Comparison of ENCODE assay signal across 13 cellular contexts in the genomic region with DNA sequence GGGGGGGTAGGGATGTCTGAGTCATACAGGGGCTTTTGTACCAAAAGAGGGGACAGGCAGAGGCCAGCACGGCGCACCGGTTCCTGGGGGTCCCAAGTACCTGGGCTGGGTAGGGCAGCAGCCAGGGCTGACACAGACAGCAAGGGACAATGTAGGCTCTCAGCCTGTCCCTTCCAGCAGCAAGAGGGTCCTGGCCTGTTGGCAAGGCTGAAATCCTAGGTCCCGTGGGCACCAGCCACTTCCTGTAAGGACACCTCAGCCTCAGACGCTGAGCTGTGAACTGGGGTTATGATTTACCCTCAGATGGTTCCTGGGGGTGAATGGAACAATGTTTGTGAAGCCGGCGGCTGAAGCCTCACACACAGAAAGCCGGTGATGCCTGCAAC. TPM values are rescaled to one million over a fixed set of nuclear protein-coding genes. Genes with fewer than 3 reads are reported as not detected.
DNase-seq lines count a peak whose midpoint lies in the region; ATAC-seq, FAIRE-seq and TF ChIP-seq lines count a peak whose summit lies in the region.
"Had no signal": no experiment of that assay in that cellular context is flagged by ENCODE, and none has a peak within 500 bp of the region (broad histone marks: within the 10 kb centered on the region; RNA-seq: fewer than 3 reads in every experiment).

No MANE protein-coding gene starts in this region.

- H3K4me3 Mint-ChIP-seq in Calu3 (ENCODE audit: low read depth, unreplicated experiment) = peak overlapping the region; percentile 68
- H3K4me3 Mint-ChIP-seq: stimulated activated memory B cell treated with anti-CD40 and anti-IgM and Interleukin-4, amounts not matched to agents 10 μg/mL and 1 μg/mL and 100 μg/mL, for 72 hours had no signal

- no TSS peak for BruUV-seq in Calu3 (replicated peaks; lab: Mats Ljungman, UMichigan)
- BruUV-seq in Panc1 (replicated peaks; lab: Mats Ljungman, UMichigan) = no TSS peak

- TF ChIP-seq CTCF in Calu3 (IDR thresholded peaks at IDR 0.05; ENCODE audit: unreplicated experiment) (no peak), Panc1 (IDR thresholded peaks at IDR 0.05) (no peak), stomach (IDR thresholded peaks at IDR 0.05) (no peak)

- CTCF ChIA-PET in Calu3 (lab: Charles Lee) = interaction anchor here (0.6 kb wide), 1 partner anchor 177 kb away, joined by 7 read pairs; no protein-coding TSS in a partner anchor
- CTCF ChIA-PET in Panc1 (lab: Charles Lee) = interaction anchor here (0.6 kb wide), 2 partner anchors 25 to 64 kb away, joined by 3 to 4 read pairs; no protein-coding TSS in a partner anchor

- no peak for ATAC-seq in Panc1
- ATAC-seq: stimulated activated memory B cell treated with anti-CD40 and anti-IgM and Interleukin-4, amounts not matched to agents 10 μg/mL and 1 μg/mL and 100 μg/mL, for 72 hours had no signal

- TF ChIP-seq EP300 in stomach (IDR thresholded peaks at IDR 0.05) = no peak

- H3K4me1 ChIP-seq in Panc1 (ENCODE audit: control insufficient read depth, insufficient read depth, low read length) (peaks cover 67% of the 10 kb centered on the region), stomach (peaks cover 66 to 100% (median 87%) of the 10 kb centered on the region in 4 donors)

- intact Hi-C loops in Calu3 (cut with micrococcal nuclease; ENCODE audit: unreplicated experiment) (loop anchor here (10.0 kb wide), 1 partner anchor 89 kb away; the partner anchor contains the start of gene UBAC1), Panc1 (cut with micrococcal nuclease; ENCODE audit: unreplicated experiment) (no loop called here), stomach (cut with DNase I; ENCODE audit: low total_unique reads) (no loop called here)

- H3K27ac Mint-ChIP-seq in Calu3 (ENCODE audit: unreplicated experiment) = no peak overlapping the region
- H3K27ac Mint-ChIP-seq: stimulated activated memory B cell treated with anti-CD40 and anti-IgM and Interleukin-4, amounts not matched to agents 10 μg/mL and 1 μg/mL and 100 μg/mL, for 72 hours had no signal

- no peak for FAIRE-seq in urothelium cell line (lab: Jason Lieb, UNC)

- DNase-seq in Calu3 (no peak), Panc1 (ENCODE audit: low read depth, low spot score) (no peak), islet precursor cell (peak; percentile 54), stomach (no peak), urothelium cell line (ENCODE audit: low spot score) (no peak), AG08396 (ENCODE audit: low spot score) (no peak), iPS-NIHi11 (ENCODE audit: low spot score) (no peak)
- DNase-seq: activated CD8-positive, alpha-beta memory T cell treated with anti-CD3 and anti-CD28 coated beads, Interleukin-2, amount 50 U/mL, for 4 hours; cortex of kidney; mucosa of descending colon; stimulated activated CD4-positive, alpha-beta T cell treated with anti-CD3 and anti-CD28 coated beads, Interleukin-4, amount 100 ng/mL, for 1 hour had no signal

- H3K4me1 Mint-ChIP-seq in Calu3 (ENCODE audit: low read depth, unreplicated experiment) = peaks cover 17% of the 10 kb centered on the region

- POLR2A ChIA-PET in Panc1 (lab: Charles Lee) = interaction anchor here (0.6 kb wide), 1 partner anchor 42 kb away, joined by 5 read pairs; no protein-coding TSS in a partner anchor

- in situ Hi-C loops in Panc1 (cut with HindIII; ENCODE audit: low pct_unique_long_range_greater_than_20kb, low sequenced_read_pairs) = no loop called here

- H3K9me3 ChIP-seq in Panc1 (ENCODE audit: control insufficient read depth, insufficient read depth, low read depth, low read length) (no peaks in the 10 kb centered on the region), stomach (no peaks in the 10 kb centered on the region)
- H3K9me3 ChIP-seq: mucosa of descending colon had no signal

- TF ChIP-seq POLR2A in stomach (IDR thresholded peaks at IDR 0.05) = no peak

- no peaks in the 10 kb centered on the region for H3K27me3 Mint-ChIP-seq in Calu3 (ENCODE audit: unreplicated experiment)

- H3K27me3 ChIP-seq in Panc1 (ENCODE audit: control insufficient read depth, insufficient read depth, low read length) = no peaks in the 10 kb centered on the region
- H3K27me3 ChIP-seq in stomach = no peaks in the 10 kb centered on the region

- no peaks in the 10 kb centered on the region for H3K9me3 Mint-ChIP-seq in Calu3 (ENCODE audit: low read depth, unreplicated experiment)
- H3K9me3 Mint-ChIP-seq: stimulated activated memory B cell treated with anti-CD40 and anti-IgM and Interleukin-4, amounts not matched to agents 10 μg/mL and 1 μg/mL and 100 μg/mL, for 72 hours had no signal

- H3K27ac ChIP-seq in Panc1 (ENCODE audit: low read length) = peak overlapping the region; percentile 94
- peak overlapping the region in 4 of 5 donors; percentile 29 to 90 (median 80) for H3K27ac ChIP-seq in stomach
- H3K27ac ChIP-seq: KMS-11 had no signal

- peak overlapping the region in 1 of 2 experiments; percentile 60; a peak in 1 of 4 replicates for H3K4me3 ChIP-seq in Panc1 (ENCODE audit: low read depth in 2 of 2, low read length in 2 of 2)
- H3K4me3 ChIP-seq in stomach = no peak overlapping the region
- H3K4me3 ChIP-seq: mucosa of descending colon had no signal

- WGBS in stomach, 5 donors = 20 to 70% (median 61%) methylated on average over 2 to 8 of the region's 8 CpGs

- peaks cover 20% of the 10 kb centered on the region for H3K36me3 Mint-ChIP-seq in Calu3 (ENCODE audit: insufficient read depth, unreplicated experiment)
- H3K36me3 Mint-ChIP-seq: stimulated activated memory B cell treated with anti-CD40 and anti-IgM and Interleukin-4, amounts not matched to agents 10 μg/mL and 1 μg/mL and 100 μg/mL, for 72 hours had no signal

- no peaks in the 10 kb centered on the region for H3K36me3 ChIP-seq in Panc1 (ENCODE audit: control insufficient read depth, insufficient read depth, low read length)
- peaks cover 9 to 16% (median 15%) of the 10 kb centered on the region in 4 donors for H3K36me3 ChIP-seq in stomach

RNA-seq across cellular contexts. Expression of gene NACC2, which starts 41.3 kb away (rescaled TPM):
- total RNA-seq in Calu3 (2022) (19.3 and 24.8 TPM in 2 replicates), Panc1 (2021; ENCODE audit: unreplicated experiment) (62.0 TPM), stomach (10 to 100 TPM in 4 of 5 donors, 1 to 10 TPM in 1; 9.5 to 69.2 (median 16.1) TPM)
- polyA plus RNA-seq in Panc1 (2012; ENCODE audit: insufficient read length) = 46.2 TPM
- polyA plus RNA-seq in stomach = 1 to 10 TPM; 4.1 to 7.0 (median 6.6) TPM
